Comparison of ENCODE assay signal across 18 cellular contexts in the genomic region with DNA sequence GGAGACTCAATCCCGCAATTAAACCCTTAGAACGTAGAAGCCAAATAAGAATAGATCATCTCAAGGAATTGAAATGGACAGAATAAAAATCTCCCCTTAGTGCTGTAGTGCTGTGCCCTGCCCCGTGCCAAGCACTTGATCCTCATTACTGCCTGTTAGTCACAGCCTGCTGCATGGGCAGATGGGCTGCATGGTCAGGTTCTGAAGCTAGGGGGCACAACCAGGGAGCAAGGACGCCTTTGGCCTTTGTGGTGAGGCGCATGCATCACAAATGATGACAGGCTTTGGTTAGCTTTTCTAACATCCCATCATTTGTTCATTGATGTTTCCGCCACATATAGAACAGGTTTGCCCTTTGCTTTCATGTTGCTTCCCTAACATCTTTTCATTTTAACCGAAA.
DNase-seq lines count a peak whose midpoint lies in the region; TF ChIP-seq lines count a peak whose summit lies in the region.
"Had no signal": no experiment of that assay in that cellular context is flagged by ENCODE, and none has a peak within 500 bp of the region (broad histone marks: within the 10 kb centered on the region; RNA-seq: fewer than 3 reads in every experiment).

No MANE protein-coding gene starts in this region.

- TF ChIP-seq EP300 in stomach (IDR thresholded peaks at IDR 0.05): no peak

- H3K4me1 Mint-ChIP-seq in neural crest cell: peaks cover 18% of the 10 kb centered on the region
- H3K4me1 Mint-ChIP-seq: IgD-negative memory B cell had no signal

- H3K4me1 ChIP-seq in stomach (peaks cover 0 to 16% (median 14%) of the 10 kb centered on the region in 4 donors), breast epithelium (no peaks in the 10 kb centered on the region)
- H3K4me1 ChIP-seq: HAP-1 had no signal

- WGBS in stomach, 5 donors: 90 to 96% (median 93%) methylated on average over 7 of the region's 7 CpGs

- TF ChIP-seq CTCF in 22Rv1 (IDR thresholded peaks at IDR 0.05) (0 out of 2 replicates have a peak, but pooled peaks have one; percentile 13), NB4 (IDR thresholded peaks at IDR 0.05; ENCODE audit: low read depth, low read length) (peak; percentile 5), epithelial cell of proximal tubule (conservative IDR thresholded peaks at IDR 0.05; ENCODE audit: low read depth, low read length) (peak; percentile 20), neural crest cell (conservative IDR thresholded peaks at IDR 0.05) (peak; percentile 13), stomach (IDR thresholded peaks at IDR 0.05) (no peak), breast epithelium (IDR thresholded peaks at IDR 0.05) (no peak)

- no peaks in the 10 kb centered on the region for H3K9me3 ChIP-seq in stomach
- H3K9me3 ChIP-seq in breast epithelium: no peaks in the 10 kb centered on the region
- H3K9me3 ChIP-seq: Caco-2, HAP-1 had no signal

- no peaks in the 10 kb centered on the region for H3K27me3 Mint-ChIP-seq in neural crest cell (ENCODE audit: low read depth)
- H3K27me3 Mint-ChIP-seq: CD4-positive, alpha-beta T cell; IgD-negative memory B cell had no signal

- H3K36me3 Mint-ChIP-seq in neural crest cell (ENCODE audit: low read depth): no peaks in the 10 kb centered on the region
- H3K36me3 Mint-ChIP-seq: IgD-negative memory B cell had no signal

- H3K27me3 ChIP-seq in stomach: no peaks in the 10 kb centered on the region
- H3K27me3 ChIP-seq in breast epithelium: no peaks in the 10 kb centered on the region

- no peak overlapping the region for H3K4me3 Mint-ChIP-seq in neural crest cell
- H3K4me3 Mint-ChIP-seq: CD4-positive, alpha-beta T cell; IgD-negative memory B cell had no signal

- H3K27ac Mint-ChIP-seq in neural crest cell (ENCODE audit: unreplicated experiment): no peak overlapping the region
- H3K27ac Mint-ChIP-seq: CD4-positive, alpha-beta T cell; IgD-negative memory B cell had no signal

- H3K4me3 ChIP-seq in NB4 (ENCODE audit: low read depth, low read length) (no peak overlapping the region), epithelial cell of proximal tubule (ENCODE audit: low read depth, low read length) (no peak overlapping the region), stomach (no peak overlapping the region), breast epithelium (no peak overlapping the region)
- H3K4me3 ChIP-seq: HAP-1, PC-9 had no signal

- no peak overlapping the region for H3K27ac ChIP-seq in 22Rv1
- no peak overlapping the region for H3K27ac ChIP-seq in stomach
- no peak overlapping the region for H3K27ac ChIP-seq in breast epithelium
- H3K27ac ChIP-seq: PC-9 had no signal

- TF ChIP-seq POLR2A in NB4 (IDR thresholded peaks at IDR 0.05; ENCODE audit: extremely low read depth, insufficient read length) (no peak), stomach (IDR thresholded peaks at IDR 0.05) (no peak), breast epithelium (IDR thresholded peaks at IDR 0.05) (no peak)

- peak; percentile 1 for DNase-seq in NB4 (ENCODE audit: low read depth)
- no peak for DNase-seq in epithelial cell of proximal tubule (ENCODE audit: low read depth)
- no peak for DNase-seq in neural crest cell (ENCODE audit: low read depth, low spot score)
- DNase-seq in activated CD4-positive, CD25-positive, alpha-beta regulatory T cell (lab: John Stamatoyannopoulos, UW): no peak
- no peak for DNase-seq in NCI-H774 (lab: John Stamatoyannopoulos, UW)
- no peak for DNase-seq in stomach
- no peak for DNase-seq in breast epithelium (ENCODE audit: low spot score in 2 of 2)
- DNase-seq: Caco-2; CD4-positive, alpha-beta T cell; NCI-H1105 treated with DMSO at 0.1 percent for 48 hours; NCI-H1694; NCI-H2081 treated with DMSO at 0.1 percent for 48 hours; NCI-H446 treated with DMSO at 0.1 percent for 48 hours; NCI-H69; PC-9 had no signal

- H3K36me3 ChIP-seq in stomach (no peaks in the 10 kb centered on the region), breast epithelium (no peaks in the 10 kb centered on the region)
- H3K36me3 ChIP-seq: HAP-1 had no signal

- H3K9me3 Mint-ChIP-seq in neural crest cell: no peaks in the 10 kb centered on the region

- intact Hi-C loops in stomach (cut with DNase I; ENCODE audit: low total_unique reads): no loop called here
- intact Hi-C loops in breast epithelium (cut with DNase I; ENCODE audit: low total_unique reads): no loop called here

Comparison
In these comparisons a context has a peak if more than half of its experiments do, and no peak if none do; other contexts are left out.
1. CTCF ChIP-seq: peak in 22Rv1 (single experiment), NB4 (single experiment), epithelial cell of proximal tubule (single experiment) and neural crest cell (single experiment); none in stomach (0 of 7) and breast epithelium (0 of 3).